13 cellular contexts compared by ENCODE assay signal in the genomic region with DNA sequence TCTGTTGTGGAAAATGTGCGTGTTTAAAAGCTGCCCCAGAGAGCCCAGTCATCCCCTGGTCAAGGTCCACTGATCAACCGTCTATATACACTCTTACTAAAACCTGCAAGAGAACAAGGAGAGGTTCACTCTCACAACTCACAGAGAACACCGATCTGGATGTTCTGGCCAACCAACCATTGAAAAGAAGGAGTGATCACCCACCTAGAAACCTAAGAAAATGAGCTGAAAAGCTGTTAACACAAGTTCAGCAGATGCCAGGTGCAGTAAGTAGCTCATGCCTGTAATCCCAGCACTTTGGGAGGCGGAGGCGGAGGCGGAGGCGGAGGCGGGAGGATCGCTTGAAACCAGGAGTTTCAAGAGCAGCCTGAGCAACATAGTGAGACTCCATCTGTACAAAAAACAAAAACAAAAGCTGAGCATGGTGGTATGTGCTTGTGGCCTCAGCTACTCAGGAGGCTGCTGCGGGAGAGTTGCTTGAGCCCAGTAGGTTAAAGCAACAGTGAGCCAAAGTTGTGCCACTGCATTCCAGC. TPM values are rescaled to one million over a fixed set of nuclear protein-coding genes. Genes with fewer than 3 reads are reported as not detected.
A peak's percentile ranks its signal among the peaks of the same experiment; 100 is the strongest.
DNase-seq lines count a peak whose midpoint lies in the region; ATAC-seq and TF ChIP-seq lines count a peak whose summit lies in the region.
"Had no signal": no experiment of that assay in that cellular context is flagged by ENCODE, and none has a peak within 500 bp of the region (broad histone marks: within the 10 kb centered on the region; RNA-seq: fewer than 3 reads in every experiment).

No MANE protein-coding gene starts in this region.

- intact Hi-C loops in ovary (cut with DNase I) = loop anchor here in 1 of 4 donors (10.0 kb wide), 1 partner anchor 179 kb away; no protein-coding TSS in a partner anchor

- H3K9me3 ChIP-seq in ovary = no peaks in the 10 kb centered on the region
- H3K9me3 ChIP-seq: colonic mucosa, lower lobe of right lung had no signal

- H3K4me1 ChIP-seq in ovary (ENCODE audit: insufficient read depth) = no peaks in the 10 kb centered on the region
- H3K4me1 ChIP-seq: colonic mucosa, lower lobe of right lung had no signal

- ATAC-seq in GM21619 (IDR thresholded peaks at IDR 0.05; ENCODE audit: unreplicated experiment) = no peak
- ATAC-seq: lower lobe of right lung had no signal

- no peaks in the 10 kb centered on the region for H3K36me3 ChIP-seq in ovary

- peak overlapping the region; percentile 98 for H3K27ac Mint-ChIP-seq in activated CD4-positive, alpha-beta T cell treated with anti-CD3 and anti-CD28 coated beads, Interleukin-2, amount 10 ng/mL, durations not matched to agents 7 days and 5 days
- H3K27ac Mint-ChIP-seq in brain = peak overlapping the region in 3 of 5 experiments; percentile 35 to 85 (median 71)
- peak overlapping the region; percentile 54 for H3K27ac Mint-ChIP-seq in progenitor cell of endocrine pancreas

- DNase-seq in activated CD4-positive, alpha-beta T cell treated with anti-CD3 and anti-CD28 coated beads, Interleukin-2, amount 10 ng/mL, durations not matched to agents 7 days and 5 days = no peak
- DNase-seq in activated CD4-positive, alpha-beta T cell treated with anti-CD3 and anti-CD28 coated beads for 1 hour = no peak
- peak; percentile 60 for DNase-seq in HK-2 (ENCODE audit: unreplicated experiment)
- DNase-seq in progenitor cell of endocrine pancreas (ENCODE audit: low spot score, unreplicated experiment) = no peak
- no peak for DNase-seq in ovary
- no peak for DNase-seq in activated CD4-positive, CD25-positive, alpha-beta regulatory T cell treated with anti-CD3 and anti-CD28 coated beads, Interleukin-2, amount 50 U/mL, for 72 hours
- DNase-seq: activated CD8-positive, alpha-beta memory T cell treated with anti-CD3 and anti-CD28 coated beads for 24 hours; colonic mucosa; lower lobe of right lung; NCI-H2029 treated with DMSO at 0.1 percent for 48 hours; NCI-H69 had no signal

- H3K27ac ChIP-seq in ovary = no peak overlapping the region
- H3K27ac ChIP-seq: colonic mucosa, lower lobe of right lung had no signal

- peaks cover 75% of the 10 kb centered on the region for H3K4me1 Mint-ChIP-seq in activated CD4-positive, alpha-beta T cell treated with anti-CD3 and anti-CD28 coated beads, Interleukin-2, amount 10 ng/mL, durations not matched to agents 7 days and 5 days
- H3K4me1 Mint-ChIP-seq in brain (no peaks in the 10 kb centered on the region), progenitor cell of endocrine pancreas (ENCODE audit: low read depth) (peaks cover 3% of the 10 kb centered on the region)

- TF ChIP-seq POLR2A in ovary (IDR thresholded peaks at IDR 0.05) = no peak

- H3K9me3 Mint-ChIP-seq in activated CD4-positive, alpha-beta T cell treated with anti-CD3 and anti-CD28 coated beads, Interleukin-2, amount 10 ng/mL, durations not matched to agents 7 days and 5 days = no peaks in the 10 kb centered on the region
- H3K9me3 Mint-ChIP-seq in brain (no peaks in the 10 kb centered on the region), progenitor cell of endocrine pancreas (ENCODE audit: low read depth) (no peaks in the 10 kb centered on the region)

- H3K27me3 Mint-ChIP-seq in activated CD4-positive, alpha-beta T cell treated with anti-CD3 and anti-CD28 coated beads, Interleukin-2, amount 10 ng/mL, durations not matched to agents 7 days and 5 days = no peaks in the 10 kb centered on the region
- H3K27me3 Mint-ChIP-seq in brain = no peaks in the 10 kb centered on the region
- no peaks in the 10 kb centered on the region for H3K27me3 Mint-ChIP-seq in progenitor cell of endocrine pancreas

- TF ChIP-seq EP300 in ovary (IDR thresholded peaks at IDR 0.05) = no peak

- WGBS in ovary, 3 donors = 93 to 96% (median 94%) methylated on average over 10 of the region's 10 CpGs

- H3K4me3 ChIP-seq in ovary = no peak overlapping the region
- H3K4me3 ChIP-seq: colonic mucosa, lower lobe of right lung had no signal

- peaks cover 93% of the 10 kb centered on the region for H3K36me3 Mint-ChIP-seq in activated CD4-positive, alpha-beta T cell treated with anti-CD3 and anti-CD28 coated beads, Interleukin-2, amount 10 ng/mL, durations not matched to agents 7 days and 5 days (ENCODE audit: low read depth)
- peaks cover 76% of the 10 kb centered on the region for H3K36me3 Mint-ChIP-seq in brain
- peaks cover 40% of the 10 kb centered on the region for H3K36me3 Mint-ChIP-seq in progenitor cell of endocrine pancreas (ENCODE audit: insufficient read depth)

- CTCF ChIA-PET in activated CD4-positive, alpha-beta T cell treated with anti-CD3 and anti-CD28 coated beads, Interleukin-2, amount 10 ng/mL, durations not matched to agents 7 days and 5 days (lab: Charles Lee) = interaction anchor here (0.8 to 6.7 kb wide), 3 partner anchors 9 to 21 kb away, joined by 4 to 45 read pairs (median 4); a partner anchor contains a TSS

- no peak for TF ChIP-seq CTCF in brain (conservative IDR thresholded peaks at IDR 0.05)
- no peak for TF ChIP-seq CTCF in progenitor cell of endocrine pancreas (IDR thresholded peaks at IDR 0.05; ENCODE audit: unreplicated experiment)
- TF ChIP-seq CTCF in ovary (IDR thresholded peaks at IDR 0.05) = no peak

- H3K27me3 ChIP-seq in ovary = no peaks in the 10 kb centered on the region
- H3K27me3 ChIP-seq: colonic mucosa had no signal

- H3K4me3 Mint-ChIP-seq in activated CD4-positive, alpha-beta T cell treated with anti-CD3 and anti-CD28 coated beads, Interleukin-2, amount 10 ng/mL, durations not matched to agents 7 days and 5 days = no peak overlapping the region
- H3K4me3 Mint-ChIP-seq in brain = no peak overlapping the region
- H3K4me3 Mint-ChIP-seq in progenitor cell of endocrine pancreas (ENCODE audit: low read depth) = no peak overlapping the region

- POLR2A ChIA-PET in activated CD4-positive, alpha-beta T cell treated with anti-CD3 and anti-CD28 coated beads, Interleukin-2, amount 10 ng/mL, durations not matched to agents 7 days and 5 days (lab: Charles Lee) = no interaction called here

RNA-seq across cellular contexts. Expression of a gene that starts 14.5 kb away (rescaled TPM):
- total RNA-seq in activated CD4-positive, alpha-beta T cell treated with anti-CD3 and anti-CD28 coated beads, Interleukin-2, amount 10 ng/mL, durations not matched to agents 7 days and 5 days = 10 to 100 TPM; 52.6 to 55.4 TPM
- 9.6 TPM for polyA plus RNA-seq in brain (ENCODE audit: insufficient read depth, low read depth, low replicate concordance)
- total RNA-seq in progenitor cell of endocrine pancreas = 27.9 and 29.7 TPM in 2 replicates
- total RNA-seq in ovary = 10 to 100 TPM; 16.3 to 32.3 (median 21.4) TPM
- polyA plus RNA-seq in ovary = 10 to 100 TPM in 1 of 2 donors, 1 to 10 TPM in 1; 9.5 to 17.6 TPM

RNA-seq across cellular contexts. Expression of a gene that starts 41.7 kb away (rescaled TPM):
- not detected for total RNA-seq in activated CD4-positive, alpha-beta T cell treated with anti-CD3 and anti-CD28 coated beads, Interleukin-2, amount 10 ng/mL, durations not matched to agents 7 days and 5 days
- polyA plus RNA-seq in brain (ENCODE audit: insufficient read depth, low read depth, low replicate concordance) = not detected
- not detected in 2 replicates for total RNA-seq in progenitor cell of endocrine pancreas
- total RNA-seq in ovary = not detected
- polyA plus RNA-seq in ovary = not detected
- total RNA-seq: lower lobe of right lung had no signal
